8 cellular contexts compared by ENCODE assay signal in genomic region chr7:72625746-72626443, GRCh38.
DNase-seq lines count a peak whose midpoint lies in the region; ATAC-seq, FAIRE-seq and TF ChIP-seq lines count a peak whose summit lies in the region.
"Not testable (repeated sequence)": the region's sequence is repeated elsewhere in the genome, so short reads cannot be mapped to it uniquely, and the experiment has no call there.

No MANE protein-coding gene starts in this region.

- not testable (repeated sequence) for H3F3A ChIP-seq in MM.1S (ENCODE audit: insufficient read depth, low read length)

- DNase-seq in GM19239 (ENCODE audit: insufficient read length, low spot score); MM.1S; central memory CD8-positive, alpha-beta T cell (ENCODE audit: low spot score in 2 of 2); natural killer cell treated with Interleukin-12 subunit alpha and Interleukin-12 subunit beta and Interleukin-15 and Interleukin-18, amount 100 ng/mL, for 72 hours (ENCODE audit: low spot score): not testable (repeated sequence)

- not testable (repeated sequence) for H3K4me3 ChIP-seq in MM.1S (ENCODE audit: low read length)

- not testable (repeated sequence) for H2AFZ ChIP-seq in MM.1S (ENCODE audit: low read length)

- H3K4me3 Mint-ChIP-seq in central memory CD8-positive, alpha-beta T cell: not testable (repeated sequence)
- H3K4me3 Mint-ChIP-seq in natural killer cell treated with Interleukin-12 subunit alpha and Interleukin-12 subunit beta and Interleukin-15 and Interleukin-18, amount 100 ng/mL, for 72 hours: peak overlapping the region; percentile 38

- FAIRE-seq in GM19239 (lab: Jason Lieb, UNC): peak; percentile 14

- not testable (repeated sequence) for TF ChIP-seq CTCF in MM.1S (IDR thresholded peaks at IDR 0.05; ENCODE audit: low read length)

- H3K9me2 ChIP-seq in MM.1S (replicated peaks; ENCODE audit: insufficient read depth, low read length): not testable (repeated sequence)

- peak overlapping the region; percentile 53; the same call in 1 of the 2 replicates for H3K9ac ChIP-seq in MM.1S (ENCODE audit: low read length)

- H3K4me1 ChIP-seq in MM.1S (ENCODE audit: low read length): not testable (repeated sequence)

- H3K27me3 Mint-ChIP-seq in central memory CD8-positive, alpha-beta T cell; natural killer cell treated with Interleukin-12 subunit alpha and Interleukin-12 subunit beta and Interleukin-15 and Interleukin-18, amount 100 ng/mL, for 72 hours: not testable (repeated sequence)

- H3K4me1 Mint-ChIP-seq in central memory CD8-positive, alpha-beta T cell: peaks cover 16% of the 10 kb centered on the region
- peaks cover 14 to 18% of the 10 kb centered on the region in 2 donors for H3K4me1 Mint-ChIP-seq in natural killer cell treated with Interleukin-12 subunit alpha and Interleukin-12 subunit beta and Interleukin-15 and Interleukin-18, amount 100 ng/mL, for 72 hours (ENCODE audit: low read depth in 2 of 2)

- H4K20me1 ChIP-seq in MM.1S (ENCODE audit: insufficient read depth, low read length): not testable (repeated sequence)

- peak overlapping the region; percentile 34; the same call in 1 of the 2 replicates for H3K4me2 ChIP-seq in MM.1S (ENCODE audit: low read depth, low read length)

- not testable (repeated sequence) for H3K79me2 ChIP-seq in MM.1S (ENCODE audit: low read length)

- not testable (repeated sequence) for H3K27me3 ChIP-seq in MM.1S (replicated peaks; ENCODE audit: insufficient read depth, low read length)

- ATAC-seq in GM18499 (IDR thresholded peaks at IDR 0.05; ENCODE audit: insufficient read depth, unreplicated experiment) (peak; percentile 79), GM21515 (IDR thresholded peaks at IDR 0.05; ENCODE audit: unreplicated experiment) (peak; percentile 93), HG02870 (IDR thresholded peaks at IDR 0.05; ENCODE audit: unreplicated experiment) (peak; percentile 98), HG03159 (IDR thresholded peaks at IDR 0.05; ENCODE audit: unreplicated experiment) (peak; percentile 78)
- ATAC-seq in central memory CD8-positive, alpha-beta T cell (replicated peaks; ENCODE audit: extremely low read depth, poor library complexity, severe bottlenecking): peak; percentile 70
- peak in 1 of 2 donors; percentile 86 for ATAC-seq in natural killer cell treated with Interleukin-12 subunit alpha and Interleukin-12 subunit beta and Interleukin-15 and Interleukin-18, amount 100 ng/mL, for 72 hours

- not testable (repeated sequence) for H3K36me3 Mint-ChIP-seq in central memory CD8-positive, alpha-beta T cell (ENCODE audit: insufficient read depth); natural killer cell treated with Interleukin-12 subunit alpha and Interleukin-12 subunit beta and Interleukin-15 and Interleukin-18, amount 100 ng/mL, for 72 hours

- not testable (repeated sequence) for H3K36me3 ChIP-seq in MM.1S (replicated peaks; ENCODE audit: insufficient read depth, low read length)

- H3K9me3 Mint-ChIP-seq in central memory CD8-positive, alpha-beta T cell; natural killer cell treated with Interleukin-12 subunit alpha and Interleukin-12 subunit beta and Interleukin-15 and Interleukin-18, amount 100 ng/mL, for 72 hours: not testable (repeated sequence)

- H3K27ac ChIP-seq in MM.1S (ENCODE audit: low read length): peak overlapping the region; percentile 86; the same call in 1 of the 2 replicates

- H3K9me3 ChIP-seq in MM.1S (replicated peaks; ENCODE audit: insufficient read depth, low read length): not testable (repeated sequence)

- not testable (repeated sequence) for H3K27ac Mint-ChIP-seq in central memory CD8-positive, alpha-beta T cell (ENCODE audit: low read depth); natural killer cell treated with Interleukin-12 subunit alpha and Interleukin-12 subunit beta and Interleukin-15 and Interleukin-18, amount 100 ng/mL, for 72 hours
